Comparison of ENCODE assay signal across 17 cellular contexts in genomic region chr3:106819445-106819844, GRCh38.
A peak's percentile ranks its signal among the peaks of the same experiment; 100 is the strongest.
DNase-seq lines count a peak whose midpoint lies in the region; ATAC-seq and TF ChIP-seq lines count a peak whose summit lies in the region.
"Had no signal": no experiment of that assay in that cellular context is flagged by ENCODE, and none has a peak within 500 bp of the region (broad histone marks: within the 10 kb centered on the region; RNA-seq: fewer than 3 reads in every experiment).

No MANE protein-coding gene starts in this region.

- H3K27ac Mint-ChIP-seq in stimulated activated memory B cell treated with anti-CD40 and anti-IgM and Interleukin-4, amounts not matched to agents 10 μg/mL and 1 μg/mL and 100 μg/mL, for 72 hours = no peak overlapping the region
- H3K27ac Mint-ChIP-seq in activated CD4-positive, alpha-beta T cell treated with anti-CD3 and anti-CD28 coated beads, Interleukin-2, amount 10 ng/mL, durations not matched to agents 7 days and 5 days = no peak overlapping the region
- H3K27ac Mint-ChIP-seq: CD4-positive, CD25-positive, alpha-beta regulatory T cell had no signal

- DNase-seq in DMS 273 treated with DMSO at 0.1 percent for 48 hours (lab: John Stamatoyannopoulos, UW) (peak; percentile 98), NCI-H2171 (lab: John Stamatoyannopoulos, UW) (peak; percentile 82), NCI-H82 (lab: John Stamatoyannopoulos, UW) (peak; percentile 88), medulla oblongata (ENCODE audit: extremely low spot score) (peak; percentile 16), coronary artery (ENCODE audit: low spot score) (no peak)
- no peak for DNase-seq in activated CD4-positive, alpha-beta T cell treated with anti-CD3 and anti-CD28 coated beads, Interleukin-2, amount 10 ng/mL, durations not matched to agents 7 days and 5 days
- DNase-seq: CD4-positive, CD25-positive, alpha-beta regulatory T cell; DND-41; Karpas-422; MV-4-11; NCI-H1417 treated with DMSO at 0.1 percent for 48 hours; NCI-H1930; NCI-H345; SJCRH30; T-helper 1 cell had no signal

- ATAC-seq in HG02759 (IDR thresholded peaks at IDR 0.05; ENCODE audit: unreplicated experiment) = no peak
- ATAC-seq in stimulated activated memory B cell treated with anti-CD40 and anti-IgM and Interleukin-4, amounts not matched to agents 10 μg/mL and 1 μg/mL and 100 μg/mL, for 72 hours = no peak

- H3K9me3 Mint-ChIP-seq in stimulated activated memory B cell treated with anti-CD40 and anti-IgM and Interleukin-4, amounts not matched to agents 10 μg/mL and 1 μg/mL and 100 μg/mL, for 72 hours = no peaks in the 10 kb centered on the region
- H3K9me3 Mint-ChIP-seq in activated CD4-positive, alpha-beta T cell treated with anti-CD3 and anti-CD28 coated beads, Interleukin-2, amount 10 ng/mL, durations not matched to agents 7 days and 5 days = no peaks in the 10 kb centered on the region

- CTCF ChIA-PET in activated CD4-positive, alpha-beta T cell treated with anti-CD3 and anti-CD28 coated beads, Interleukin-2, amount 10 ng/mL, durations not matched to agents 7 days and 5 days (lab: Charles Lee) = no interaction called here

- TF ChIP-seq CTCF in coronary artery (IDR thresholded peaks at IDR 0.05) = no peak

- no peak overlapping the region for H3K4me3 Mint-ChIP-seq in stimulated activated memory B cell treated with anti-CD40 and anti-IgM and Interleukin-4, amounts not matched to agents 10 μg/mL and 1 μg/mL and 100 μg/mL, for 72 hours
- H3K4me3 Mint-ChIP-seq in activated CD4-positive, alpha-beta T cell treated with anti-CD3 and anti-CD28 coated beads, Interleukin-2, amount 10 ng/mL, durations not matched to agents 7 days and 5 days = no peak overlapping the region
- H3K4me3 Mint-ChIP-seq: CD4-positive, CD25-positive, alpha-beta regulatory T cell had no signal

- no peaks in the 10 kb centered on the region for H3K27me3 Mint-ChIP-seq in stimulated activated memory B cell treated with anti-CD40 and anti-IgM and Interleukin-4, amounts not matched to agents 10 μg/mL and 1 μg/mL and 100 μg/mL, for 72 hours
- H3K27me3 Mint-ChIP-seq in activated CD4-positive, alpha-beta T cell treated with anti-CD3 and anti-CD28 coated beads, Interleukin-2, amount 10 ng/mL, durations not matched to agents 7 days and 5 days = no peaks in the 10 kb centered on the region
- H3K27me3 Mint-ChIP-seq: CD4-positive, CD25-positive, alpha-beta regulatory T cell had no signal

- no peaks in the 10 kb centered on the region for H3K36me3 Mint-ChIP-seq in stimulated activated memory B cell treated with anti-CD40 and anti-IgM and Interleukin-4, amounts not matched to agents 10 μg/mL and 1 μg/mL and 100 μg/mL, for 72 hours
- H3K36me3 Mint-ChIP-seq in activated CD4-positive, alpha-beta T cell treated with anti-CD3 and anti-CD28 coated beads, Interleukin-2, amount 10 ng/mL, durations not matched to agents 7 days and 5 days (ENCODE audit: low read depth) = no peaks in the 10 kb centered on the region
- H3K36me3 Mint-ChIP-seq: CD4-positive, CD25-positive, alpha-beta regulatory T cell had no signal

- POLR2A ChIA-PET in activated CD4-positive, alpha-beta T cell treated with anti-CD3 and anti-CD28 coated beads, Interleukin-2, amount 10 ng/mL, durations not matched to agents 7 days and 5 days (lab: Charles Lee) = no interaction called here

- H3K4me3 ChIP-seq in coronary artery = no peak overlapping the region
- H3K4me3 ChIP-seq: SJCRH30 had no signal

- H3K27ac ChIP-seq in coronary artery = no peak overlapping the region
- H3K27ac ChIP-seq: SJCRH30 had no signal

- no peaks in the 10 kb centered on the region for H3K4me1 Mint-ChIP-seq in stimulated activated memory B cell treated with anti-CD40 and anti-IgM and Interleukin-4, amounts not matched to agents 10 μg/mL and 1 μg/mL and 100 μg/mL, for 72 hours
- no peaks in the 10 kb centered on the region for H3K4me1 Mint-ChIP-seq in activated CD4-positive, alpha-beta T cell treated with anti-CD3 and anti-CD28 coated beads, Interleukin-2, amount 10 ng/mL, durations not matched to agents 7 days and 5 days
- H3K4me1 Mint-ChIP-seq: CD4-positive, CD25-positive, alpha-beta regulatory T cell had no signal

Comparison
In these comparisons a context has a peak if more than half of its experiments do, and no peak if none do; other contexts are left out.
1. DNase-seq: peak in DMS 273 treated with DMSO at 0.1 percent for 48 hours (single experiment), NCI-H2171 (single experiment), NCI-H82 (single experiment) and medulla oblongata (single experiment); none in activated CD4-positive, alpha-beta T cell treated with anti-CD3 and anti-CD28 coated beads, Interleukin-2, amount 10 ng/mL, durations not matched to agents 7 days and 5 days (single experiment) and coronary artery (single experiment).